26 cellular contexts compared by ENCODE assay signal in genomic region chr2:73728711-73729110, GRCh38. TPM values are rescaled to one million over a fixed set of nuclear protein-coding genes. Genes with fewer than 3 reads are reported as not detected.
"Had no signal": no experiment of that assay in that cellular context is flagged by ENCODE, and none has a peak within 500 bp of the region (broad histone marks: within the 10 kb centered on the region; RNA-seq: fewer than 3 reads in every experiment).

No MANE protein-coding gene starts in this region.

- H3K27me3 ChIP-seq: adrenal gland, body of pancreas, colonic mucosa had no signal

- H3K4me3 ChIP-seq: adrenal gland, body of pancreas, colonic mucosa had no signal

- ATAC-seq: activated CD4-positive, alpha-beta T cell treated with anti-CD3 and anti-CD28 coated beads for 36 hours; activated naive CD8-positive, alpha-beta T cell treated with anti-CD3 and anti-CD28 coated beads, Interleukin-2, amount 50 U/mL, for 24 hours; activated T-cell treated with anti-CD3 and anti-CD28 coated beads, Interleukin-2, amount 50 U/mL, for 4 hours; activated T-helper 17 cell treated with anti-CD3 and anti-CD28 coated beads, Interleukin-2, amount 50 U/mL, for 72 hours; body of pancreas; esophagus mucosa had no signal

- DNase-seq: activated CD4-positive, alpha-beta memory T cell treated with anti-CD3 and anti-CD28 coated beads for 36 hours; activated CD4-positive, alpha-beta T cell treated with anti-CD3 and anti-CD28 coated beads for 36 hours; activated CD4-positive, alpha-beta T cell treated with anti-CD3 and anti-CD28 coated beads, Interleukin-2, amount 10 ng/mL, durations not matched to agents 24 days and 14 days; activated CD4-positive, CD25-positive, alpha-beta regulatory T cell; activated CD4-positive, CD25-positive, alpha-beta regulatory T cell treated with anti-CD3 and anti-CD28 coated beads, Interleukin-2, amount 50 U/mL, for 72 hours; activated CD8-positive, alpha-beta memory T cell treated with anti-CD3 and anti-CD28 coated beads for 24 hours; activated effector memory CD4-positive, alpha-beta T cell treated with Interleukin-2 at 50 U/mL for 16 hours; activated naive CD4-positive, alpha-beta T cell treated with anti-CD3 and anti-CD28 coated beads for 36 hours; activated naive CD8-positive, alpha-beta T cell treated with anti-CD3 and anti-CD28 coated beads for 36 hours; activated naive CD8-positive, alpha-beta T cell treated with anti-CD3 and anti-CD28 coated beads, Interleukin-2, amount 50 U/mL, for 24 hours; activated T-cell treated with anti-CD3 and anti-CD28 coated beads, Interleukin-2, amount 50 U/mL, for 4 hours; adrenal gland; amygdala; aorta; body of pancreas; caudate nucleus; colonic mucosa; effector CD8-positive, alpha-beta T cell; foreskin fibroblast; head of caudate nucleus; hippocampal formation; T-helper 2 cell had no signal

- H3K9me3 ChIP-seq: adrenal gland, body of pancreas, colonic mucosa had no signal

- H3K27ac ChIP-seq: adrenal gland, body of pancreas, colonic mucosa, epithelial cell of prostate had no signal

- H3K4me1 ChIP-seq: adrenal gland, body of pancreas, colonic mucosa had no signal

RNA-seq across cellular contexts. Expression of gene C2orf78, which starts 55.3 kb away (rescaled TPM):
- polyA plus RNA-seq: aorta, endothelial cell of umbilical vein had no signal
